In genomic region chr15:77886805-77887448, GRCh38 we compare ENCODE assay signal across 14 cellular contexts.
"Had no signal": no experiment of that assay in that cellular context is flagged by ENCODE, and none has a peak within 500 bp of the region (broad histone marks: within the 10 kb centered on the region; RNA-seq: fewer than 3 reads in every experiment).

No MANE protein-coding gene starts in this region.

- ATAC-seq: stimulated activated naive B cell treated with anti-CD40 and anti-IgM and Interleukin-4, amounts not matched to agents 10 μg/mL and 1 μg/mL and 100 μg/mL, for 72 hours had no signal

- H3K27ac Mint-ChIP-seq: activated naive CD4-positive, alpha-beta T cell treated with anti-CD3 and anti-CD28 coated beads, Interleukin-2, amount 10 ng/mL, durations not matched to agents 7 days and 5 days; activated T-helper 2 cell treated with anti-CD3 and anti-CD28 coated beads, Interferon-gamma antibody, Interleukin-2, Interleukin-4, amounts not matched to agents 10 μg/mL and 5 μg/mL and 100 μg/mL, durations not matched to agents 14 hours and 24 hours and 36 hours; stimulated activated naive B cell treated with anti-CD40 and anti-IgM and Interleukin-4, amounts not matched to agents 10 μg/mL and 1 μg/mL and 100 μg/mL, for 72 hours had no signal

- H3K36me3 ChIP-seq: cardiac muscle cell, sigmoid colon, upper lobe of left lung, WERI-Rb-1 had no signal

- H3K27ac ChIP-seq: cardiac muscle cell, hepatocyte, WERI-Rb-1 had no signal

- H3K4me2 ChIP-seq: hepatocyte had no signal

- H3K9me3 ChIP-seq: sigmoid colon, upper lobe of left lung had no signal

- H3K36me3 Mint-ChIP-seq: activated naive CD4-positive, alpha-beta T cell treated with anti-CD3 and anti-CD28 coated beads, Interleukin-2, amount 10 ng/mL, durations not matched to agents 7 days and 5 days; stimulated activated naive B cell treated with anti-CD40 and anti-IgM and Interleukin-4, amounts not matched to agents 10 μg/mL and 1 μg/mL and 100 μg/mL, for 72 hours had no signal

- H3K4me1 Mint-ChIP-seq: activated naive CD4-positive, alpha-beta T cell treated with anti-CD3 and anti-CD28 coated beads, Interleukin-2, amount 10 ng/mL, durations not matched to agents 7 days and 5 days had no signal

- H3K4me3 ChIP-seq: cardiac muscle cell, hepatocyte, sigmoid colon, upper lobe of left lung had no signal

- H3K4me1 ChIP-seq: sigmoid colon, upper lobe of left lung had no signal

- H3K27me3 ChIP-seq: cardiac muscle cell, hepatocyte, sigmoid colon, upper lobe of left lung had no signal

- H3K9me3 Mint-ChIP-seq: activated naive CD4-positive, alpha-beta T cell treated with anti-CD3 and anti-CD28 coated beads, Interleukin-2, amount 10 ng/mL, durations not matched to agents 7 days and 5 days; activated T-helper 2 cell treated with anti-CD3 and anti-CD28 coated beads, Interferon-gamma antibody, Interleukin-2, Interleukin-4, amounts not matched to agents 10 μg/mL and 5 μg/mL and 100 μg/mL, durations not matched to agents 14 hours and 24 hours and 36 hours; nephron; stimulated activated naive B cell treated with anti-CD40 and anti-IgM and Interleukin-4, amounts not matched to agents 10 μg/mL and 1 μg/mL and 100 μg/mL, for 72 hours had no signal

- H3K4me3 Mint-ChIP-seq: activated naive CD4-positive, alpha-beta T cell treated with anti-CD3 and anti-CD28 coated beads, Interleukin-2, amount 10 ng/mL, durations not matched to agents 7 days and 5 days; nephron; stimulated activated naive B cell treated with anti-CD40 and anti-IgM and Interleukin-4, amounts not matched to agents 10 μg/mL and 1 μg/mL and 100 μg/mL, for 72 hours had no signal

- DNase-seq: activated CD4-positive, alpha-beta T cell treated with anti-CD3 and anti-CD28 coated beads, Interleukin-2, amount 50 U/mL, for 48 hours; activated naive CD4-positive, alpha-beta T cell treated with anti-CD3 and anti-CD28 coated beads, Interleukin-2, amount 10 ng/mL, durations not matched to agents 7 days and 5 days; erythroblast; mesendoderm; sigmoid colon; stimulated activated CD4-positive, alpha-beta T cell treated with anti-CD3 and anti-CD28 coated beads, Interleukin-4, amount 100 ng/mL, for 1 hour; stimulated activated naive B cell treated with anti-CD40 and anti-IgM and Interleukin-4, amounts not matched to agents 10 μg/mL and 1 μg/mL and 100 μg/mL, for 72 hours; substantia nigra; WERI-Rb-1 had no signal
